In the genomic region with DNA sequence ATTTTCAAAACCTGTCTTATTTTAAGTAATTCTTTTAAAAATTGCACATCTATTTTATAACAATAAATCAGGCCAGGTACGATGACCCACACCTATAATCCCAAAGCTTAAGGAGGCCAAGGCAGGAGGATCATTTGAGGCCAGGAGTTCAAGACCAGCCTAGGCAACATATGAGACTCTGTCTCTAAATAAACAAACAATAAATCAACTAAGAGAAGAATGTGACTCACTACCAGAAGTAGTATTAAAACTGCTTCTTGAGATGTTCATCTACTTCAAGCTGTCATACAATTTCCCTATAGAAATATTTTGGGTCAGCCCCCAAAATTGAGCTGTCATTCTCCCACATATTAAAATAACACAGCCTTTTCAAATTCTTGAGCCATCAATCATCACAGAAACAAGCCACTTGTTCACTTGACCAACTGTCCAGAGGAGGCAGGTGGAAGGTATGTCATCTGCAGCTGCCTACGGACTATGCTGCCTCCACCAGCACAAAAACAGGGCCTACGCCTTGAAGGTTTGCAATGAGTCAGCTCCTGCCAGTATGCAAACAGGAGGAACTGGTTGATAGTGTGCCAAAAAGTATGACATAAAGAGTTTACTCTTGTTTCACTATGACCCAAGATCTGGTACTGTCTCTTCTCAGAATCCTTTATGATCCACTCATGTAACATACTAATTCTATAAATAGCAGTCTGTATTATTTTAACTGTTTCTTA, we compare ENCODE assay signal across 8 cellular contexts. TPM values are rescaled to one million over a fixed set of nuclear protein-coding genes. Genes with fewer than 3 reads are reported as not detected.
DNase-seq lines count a peak whose midpoint lies in the region; ATAC-seq and TF ChIP-seq lines count a peak whose summit lies in the region.

No MANE protein-coding gene starts in this region.

- H3K9me3 ChIP-seq in OCI-LY7 (ENCODE audit: low read length) (no peaks in the 10 kb centered on the region), MM.1S (replicated peaks; ENCODE audit: insufficient read depth, low read length) (no peaks in the 10 kb centered on the region)

- H3K4me3 ChIP-seq in fibroblast of pulmonary artery (replicated peaks; ENCODE audit: low read depth, low read length): no peak overlapping the region
- H3K4me3 ChIP-seq in OCI-LY7 (ENCODE audit: low read depth, low read length, poor library complexity, severe bottlenecking): no peak overlapping the region
- no peak overlapping the region for H3K4me3 ChIP-seq in MM.1S (ENCODE audit: low read length)

- ATAC-seq in GM21381 (IDR thresholded peaks at IDR 0.05; ENCODE audit: unreplicated experiment): peak; percentile 97
- ATAC-seq in HG03571 (IDR thresholded peaks at IDR 0.05; ENCODE audit: unreplicated experiment): peak; percentile 91
- peak; percentile 93 to 96 for ATAC-seq in activated CD4-positive, CD25-positive, alpha-beta regulatory T cell treated with anti-CD3 and anti-CD28 coated beads, Interleukin-2, amount 50 U/mL, for 24 hours

- intact Hi-C loops in OCI-LY7 (cut with micrococcal nuclease; ENCODE audit: unreplicated experiment): no loop called here

- TF ChIP-seq CTCF in GM10248 (IDR thresholded peaks at IDR 0.05; ENCODE audit: control extremely low read depth, extremely low read depth, low read depth, missing control alignments) (peak; percentile 0), fibroblast of pulmonary artery (IDR thresholded peaks at IDR 0.05; ENCODE audit: low read length, missing control alignments) (peak; percentile 23), OCI-LY7 (conservative IDR thresholded peaks at IDR 0.05; ENCODE audit: low read length) (no peak), MM.1S (IDR thresholded peaks at IDR 0.05; ENCODE audit: low read length) (no peak)

- H3K36me3 ChIP-seq in OCI-LY7 (ENCODE audit: insufficient read depth, low read length) (peaks cover 50% of the 10 kb centered on the region), MM.1S (replicated peaks; ENCODE audit: insufficient read depth, low read length) (peaks cover 7% of the 10 kb centered on the region; the same call in 1 of the 2 replicates)

- no peaks in the 10 kb centered on the region for H3K27me3 ChIP-seq in MM.1S (replicated peaks; ENCODE audit: insufficient read depth, low read length)

- POLR2A ChIA-PET in GM10248 (lab: Yijun Ruan, JAX): interaction anchor here (1.0 kb wide), 1 partner anchor 122 kb away, joined by 3 read pairs; a partner anchor contains a TSS
- POLR2A ChIA-PET in OCI-LY7 (lab: Charles Lee): no interaction called here

- CTCF ChIA-PET in GM10248 (lab: Yijun Ruan, JAX) (interaction anchor here (1.0 to 2.3 kb wide), 7 partner anchors 8 to 51 kb away, joined by 3 to 7 read pairs (median 3); no protein-coding TSS in a partner anchor), OCI-LY7 (lab: Charles Lee; ENCODE audit: unreplicated experiment) (no interaction called here)

- no peaks in the 10 kb centered on the region for H3F3A ChIP-seq in MM.1S (ENCODE audit: insufficient read depth, low read length)

- no peaks in the 10 kb centered on the region for H3K4me1 ChIP-seq in OCI-LY7 (ENCODE audit: insufficient read depth, low read length, poor library complexity, severe bottlenecking)
- no peaks in the 10 kb centered on the region for H3K4me1 ChIP-seq in MM.1S (ENCODE audit: low read length)

- DNase-seq in GM10248 (ENCODE audit: extremely low spot score): peak; percentile 64
- peak; percentile 94 for DNase-seq in fibroblast of pulmonary artery (ENCODE audit: low read depth)
- DNase-seq in stimulated activated CD4-positive, alpha-beta T cell treated with anti-CD3 and anti-CD28 coated beads, Interleukin-4, amount 100 ng/mL, for 1 hour: peak; percentile 25
- no peak for DNase-seq in OCI-LY7 (ENCODE audit: low spot score)
- no peak for DNase-seq in MM.1S

- no peaks in the 10 kb centered on the region for H4K20me1 ChIP-seq in OCI-LY7 (ENCODE audit: insufficient read depth, low read length)
- H4K20me1 ChIP-seq in MM.1S (ENCODE audit: insufficient read depth, low read length): no peaks in the 10 kb centered on the region

- H3K9me2 ChIP-seq in OCI-LY7 (ENCODE audit: insufficient read depth, low read length) (no peaks in the 10 kb centered on the region), MM.1S (replicated peaks; ENCODE audit: insufficient read depth, low read length) (no peaks in the 10 kb centered on the region)

- H3K4me2 ChIP-seq in OCI-LY7 (ENCODE audit: low read length) (no peak overlapping the region), MM.1S (ENCODE audit: low read depth, low read length) (no peak overlapping the region)

- H3K9ac ChIP-seq in MM.1S (ENCODE audit: low read length): no peak overlapping the region

- H2AFZ ChIP-seq in OCI-LY7 (ENCODE audit: low read length) (no peak overlapping the region), MM.1S (ENCODE audit: low read length) (no peak overlapping the region)

- no peak overlapping the region for H3K27ac ChIP-seq in OCI-LY7 (ENCODE audit: low read depth, low read length, poor library complexity, severe bottlenecking)
- no peak overlapping the region for H3K27ac ChIP-seq in MM.1S (ENCODE audit: low read length)

- no TSS peak for BruUV-seq in OCI-LY7 (replicated peaks; lab: Mats Ljungman, UMichigan)

- H3K79me2 ChIP-seq in OCI-LY7 (ENCODE audit: insufficient read depth, low read depth, low read length) (no peaks in the 10 kb centered on the region), MM.1S (ENCODE audit: low read length) (no peaks in the 10 kb centered on the region)

RNA-seq across cellular contexts. Expression of a gene that starts 33.6 kb away (rescaled TPM):
- total RNA-seq in OCI-LY7 (2014; rRNA removed; shearing (Covaris generic)): 29.1 and 33.7 TPM in 2 replicates
- 31.8 and 32.3 TPM in 2 replicates for total RNA-seq in OCI-LY7 (2022)

Comparison
In these comparisons a context has a peak if more than half of its experiments do, and no peak if none do; other contexts are left out.
1. DNase-seq: peak in GM10248 (single experiment), fibroblast of pulmonary artery (single experiment) and stimulated activated CD4-positive, alpha-beta T cell treated with anti-CD3 and anti-CD28 coated beads, Interleukin-4, amount 100 ng/mL, for 1 hour (single experiment); none in OCI-LY7 (single experiment) and MM.1S (single experiment).
2. CTCF ChIP-seq: peak in GM10248 (single experiment) and fibroblast of pulmonary artery (single experiment); none in OCI-LY7 (single experiment) and MM.1S (single experiment).
3. Peak in every context shown above with its lines, with median percentiles within 50 percentile points of each other: ATAC-seq.